In genomic region chr17:7586673-7587419, GRCh38 we compare ENCODE assay signal across 10 cellular contexts. TPM values are rescaled to one million over a fixed set of nuclear protein-coding genes. Genes with fewer than 3 reads are reported as not detected.
DNase-seq lines count a peak whose midpoint lies in the region; ATAC-seq and TF ChIP-seq lines count a peak whose summit lies in the region.
"Had no signal": no experiment of that assay in that cellular context is flagged by ENCODE, and none has a peak within 500 bp of the region (broad histone marks: within the 10 kb centered on the region; RNA-seq: fewer than 3 reads in every experiment).

No MANE protein-coding gene starts in this region.

- 38 to 54% methylated on average over 6 to 8 of the region's 9 CpGs for WGBS in esophagus squamous epithelium, 2 donors
- 53 to 67% (median 61%) methylated on average over 7 to 9 of the region's 9 CpGs for WGBS in stomach, 5 donors

- H3K27ac Mint-ChIP-seq in activated naive CD4-positive, alpha-beta T cell treated with anti-CD3 and anti-CD28 coated beads, Interleukin-2, amount 10 ng/mL, durations not matched to agents 7 days and 5 days, result peak overlapping the region; percentile 67

- CTCF ChIA-PET in activated naive CD4-positive, alpha-beta T cell treated with anti-CD3 and anti-CD28 coated beads, Interleukin-2, amount 10 ng/mL, durations not matched to agents 7 days and 5 days (lab: Charles Lee), result interaction anchor here (0.9 to 2.4 kb wide), 4 partner anchors 9 to 101 kb away, joined by 4 to 13 read pairs (median 9); partner anchors contain the start of genes SENP3, TP53 and WRAP53
- CTCF ChIA-PET in PC-9 (lab: Charles Lee), result interaction anchor here (0.5 to 0.9 kb wide), 5 partner anchors 18 to 130 kb away, joined by 3 to 6 read pairs (median 4); no protein-coding TSS in a partner anchor

- TF ChIP-seq EP300 in stomach (IDR thresholded peaks at IDR 0.05), result no peak

- no peak for ATAC-seq in HG03354 (IDR thresholded peaks at IDR 0.05; ENCODE audit: poor library complexity, severe bottlenecking, unreplicated experiment)

- no peaks in the 10 kb centered on the region for H3K9me2 ChIP-seq in PC-9 (ENCODE audit: insufficient read depth)

- DNase-seq in activated naive CD4-positive, alpha-beta T cell treated with anti-CD3 and anti-CD28 coated beads, Interleukin-2, amount 10 ng/mL, durations not matched to agents 7 days and 5 days, result no peak
- no peak for DNase-seq in activated naive CD4-positive, alpha-beta T cell treated with Interleukin-2 at 50 U/mL for 16 hours
- DNase-seq in PC-9, result peak; percentile 63 to 74
- DNase-seq in esophagus squamous epithelium (lab: John Stamatoyannopoulos, UW), result no peak
- DNase-seq in stomach, result peak; percentile 54
- no peak for DNase-seq in dedifferentiated amniotic fluid mesenchymal stem cell (ENCODE audit: extremely low spot score)
- no peak for DNase-seq in UCSD-AML1 (lab: John Stamatoyannopoulos, UW; ENCODE audit: unreplicated experiment)
- DNase-seq: substantia nigra had no signal

- H3K36me3 ChIP-seq in PC-9 (ENCODE audit: low read depth) (no peaks in the 10 kb centered on the region), esophagus squamous epithelium (peaks cover 10 to 49% (median 16%) of the 10 kb centered on the region in 3 donors), stomach (peaks cover 8 to 57% (median 44%) of the 10 kb centered on the region in 4 donors)

- H3K27me3 Mint-ChIP-seq in activated naive CD4-positive, alpha-beta T cell treated with anti-CD3 and anti-CD28 coated beads, Interleukin-2, amount 10 ng/mL, durations not matched to agents 7 days and 5 days, result no peaks in the 10 kb centered on the region

- peaks cover 44% of the 10 kb centered on the region for H3F3A ChIP-seq in PC-9 (ENCODE audit: insufficient read depth, low read depth)

- intact Hi-C loops in PC-9 (cut with micrococcal nuclease; ENCODE audit: unreplicated experiment) (loop anchor here (2.0 to 10.0 kb wide), 4 partner anchors 14 to 542 kb away; partner anchors contain the start of genes CHD3, CYB5D1, NAA38 and SLC16A11), esophagus squamous epithelium (cut with DNase I) (no loop called here), stomach (cut with DNase I; ENCODE audit: low total_unique reads) (no loop called here)

- H3K36me3 Mint-ChIP-seq in activated naive CD4-positive, alpha-beta T cell treated with anti-CD3 and anti-CD28 coated beads, Interleukin-2, amount 10 ng/mL, durations not matched to agents 7 days and 5 days, result peaks cover 38% of the 10 kb centered on the region

- H3K27me3 ChIP-seq in PC-9 (ENCODE audit: insufficient read depth, low read depth), result no peaks in the 10 kb centered on the region
- H3K27me3 ChIP-seq in esophagus squamous epithelium, result no peaks in the 10 kb centered on the region
- no peaks in the 10 kb centered on the region for H3K27me3 ChIP-seq in stomach

- H3K4me3 ChIP-seq in PC-9, result peak overlapping the region; percentile 83; the same call in 1 of the 2 replicates
- peak overlapping the region in 3 of 4 donors; percentile 64 to 76 (median 69) for H3K4me3 ChIP-seq in esophagus squamous epithelium
- no peak overlapping the region for H3K4me3 ChIP-seq in stomach

- H2AFZ ChIP-seq in PC-9, result no peak overlapping the region

- POLR2A ChIA-PET in PC-9 (lab: Charles Lee; ENCODE audit: unreplicated experiment), result interaction anchor here (0.6 kb wide), 3 partner anchors 99 to 153 kb away, joined by 3 to 7 read pairs (median 3); partner anchors contain the start of gene ZBTB4

- H3K4me1 ChIP-seq in PC-9 (replicated peaks; ENCODE audit: insufficient read depth), result peaks cover 43% of the 10 kb centered on the region
- peaks cover 47 to 93% (median 56%) of the 10 kb centered on the region in 3 donors for H3K4me1 ChIP-seq in esophagus squamous epithelium
- H3K4me1 ChIP-seq in stomach, result peaks cover 38 to 81% (median 71%) of the 10 kb centered on the region in 4 donors

- no peaks in the 10 kb centered on the region; the same call in 1 of the 2 replicates for H4K20me1 ChIP-seq in PC-9 (ENCODE audit: insufficient read depth)

- no TSS peak for BruUV-seq in PC-9 (replicated peaks; lab: Mats Ljungman, UMichigan)

- TF ChIP-seq CTCF in PC-9 (conservative IDR thresholded peaks at IDR 0.05) (peak; percentile 63), esophagus squamous epithelium (IDR thresholded peaks at IDR 0.05) (peak in 5 of 6 experiments; percentile 30 to 72 (median 52)), stomach (IDR thresholded peaks at IDR 0.05) (peak in 2 of 7 experiments; percentile 11 to 15)

- no peak overlapping the region for H3K4me3 Mint-ChIP-seq in activated naive CD4-positive, alpha-beta T cell treated with anti-CD3 and anti-CD28 coated beads, Interleukin-2, amount 10 ng/mL, durations not matched to agents 7 days and 5 days

- peak overlapping the region; percentile 91 for H3K4me2 ChIP-seq in PC-9

- no peak overlapping the region for H3K27ac ChIP-seq in PC-9
- peak overlapping the region; percentile 90 to 96 (median 96) for H3K27ac ChIP-seq in esophagus squamous epithelium
- H3K27ac ChIP-seq in stomach, result peak overlapping the region in 4 of 5 donors; percentile 28 to 83 (median 62)

- peaks cover 38% of the 10 kb centered on the region for H3K4me1 Mint-ChIP-seq in activated naive CD4-positive, alpha-beta T cell treated with anti-CD3 and anti-CD28 coated beads, Interleukin-2, amount 10 ng/mL, durations not matched to agents 7 days and 5 days

- peaks cover 43% of the 10 kb centered on the region for H3K79me2 ChIP-seq in PC-9 (ENCODE audit: low read depth)

- no peak for TF ChIP-seq POLR2A in esophagus squamous epithelium (IDR thresholded peaks at IDR 0.05)
- no peak for TF ChIP-seq POLR2A in stomach (IDR thresholded peaks at IDR 0.05)

- no peaks in the 10 kb centered on the region for H3K9me3 Mint-ChIP-seq in activated naive CD4-positive, alpha-beta T cell treated with anti-CD3 and anti-CD28 coated beads, Interleukin-2, amount 10 ng/mL, durations not matched to agents 7 days and 5 days

- no peaks in the 10 kb centered on the region for H3K9me3 ChIP-seq in PC-9 (ENCODE audit: insufficient read depth, low read depth)
- no peaks in the 10 kb centered on the region for H3K9me3 ChIP-seq in esophagus squamous epithelium
- no peaks in the 10 kb centered on the region for H3K9me3 ChIP-seq in stomach

RNA-seq across cellular contexts. Expression of gene SOX15, which starts 3.0 kb away (rescaled TPM):
- total RNA-seq in PC-9 (2021), result 80.9 and 124 TPM in 2 replicates
- total RNA-seq in esophagus squamous epithelium, result 100 to 1,000 TPM in 2 of 4 donors, 10 to 100 TPM in 2; 89.1 to 127 (median 103) TPM
- 1 to 10 TPM in 1 of 5 donors, not detected in 4; 1.7 TPM for total RNA-seq in stomach
- polyA plus RNA-seq in stomach, result 10 to 100 TPM in 1 of 3 donors, under 1 TPM in 2; 0.76 to 48.1 (median 0.81) TPM

RNA-seq across cellular contexts. Expression of gene MPDU1, which starts 3.2 kb away (rescaled TPM):
- total RNA-seq in PC-9 (2021), result 33.4 and 44.2 TPM in 2 replicates
- total RNA-seq in esophagus squamous epithelium, result 100 to 1,000 TPM in 2 of 4 donors, 10 to 100 TPM in 2; 69.3 to 123 (median 100) TPM
- total RNA-seq in stomach, result 100 to 1,000 TPM in 3 of 5 donors, 10 to 100 TPM in 2; 64.8 to 188 (median 117) TPM
- polyA plus RNA-seq in stomach, result 10 to 100 TPM; 27.2 to 67.4 (median 64.0) TPM

RNA-seq across cellular contexts. Expression of gene CD68, which starts 7.4 kb away (rescaled TPM):
- total RNA-seq in PC-9 (2021), result 27.0 and 37.0 TPM in 2 replicates
- 10 to 100 TPM; 32.1 to 52.9 (median 45.2) TPM for total RNA-seq in esophagus squamous epithelium
- 10 to 100 TPM; 11.1 to 19.2 (median 13.9) TPM for total RNA-seq in stomach
- polyA plus RNA-seq in stomach, result 10 to 100 TPM; 13.8 to 39.6 (median 28.9) TPM
- polyA plus RNA-seq: neural cell had no signal

RNA-seq across cellular contexts. Expression of gene SENP3, which starts 25.1 kb away (rescaled TPM):
- 68.4 and 72.4 TPM in 2 replicates for total RNA-seq in PC-9 (2021)
- 10 to 100 TPM; 32.1 to 65.4 (median 48.3) TPM for total RNA-seq in esophagus squamous epithelium
- total RNA-seq in stomach, result 10 to 100 TPM; 22.0 to 78.6 (median 49.9) TPM
- 10 to 100 TPM; 39.3 to 55.0 (median 53.0) TPM for polyA plus RNA-seq in stomach

RNA-seq across cellular contexts. Expression of gene FXR2, which starts 27.9 kb away (rescaled TPM):
- total RNA-seq in PC-9 (2021) (61.5 and 63.7 TPM in 2 replicates), esophagus squamous epithelium (10 to 100 TPM; 17.2 to 24.0 (median 20.6) TPM), stomach (10 to 100 TPM; 11.0 to 33.3 (median 23.3) TPM)
- polyA plus RNA-seq in stomach, result 10 to 100 TPM; 22.7 to 28.5 (median 23.2) TPM

Comparison
In these comparisons a context has a peak if more than half of its experiments do, and no peak if none do; other contexts are left out.
1. DNase-seq: peak in PC-9 (2 of 2) and stomach (single experiment); none in activated naive CD4-positive, alpha-beta T cell treated with anti-CD3 and anti-CD28 coated beads, Interleukin-2, amount 10 ng/mL, durations not matched to agents 7 days and 5 days (single experiment), activated naive CD4-positive, alpha-beta T cell treated with Interleukin-2 at 50 U/mL for 16 hours (single experiment), esophagus squamous epithelium (single experiment), dedifferentiated amniotic fluid mesenchymal stem cell (single experiment) and UCSD-AML1 (single experiment).
2. H3K4me3 ChIP-seq: peak in PC-9 (single experiment) and esophagus squamous epithelium (3 of 4); none in stomach (0 of 4).
3. RNA of gene SOX15, which starts 3.0 kb away (total RNA-seq): 80.9 to 124 TPM in PC-9 and 89.1 to 127 TPM in esophagus squamous epithelium; 1.7 TPM in stomach; every median in the first group is over 10 times any median in the second.